1 cellular context compared by ENCODE assay signal in the genomic region with DNA sequence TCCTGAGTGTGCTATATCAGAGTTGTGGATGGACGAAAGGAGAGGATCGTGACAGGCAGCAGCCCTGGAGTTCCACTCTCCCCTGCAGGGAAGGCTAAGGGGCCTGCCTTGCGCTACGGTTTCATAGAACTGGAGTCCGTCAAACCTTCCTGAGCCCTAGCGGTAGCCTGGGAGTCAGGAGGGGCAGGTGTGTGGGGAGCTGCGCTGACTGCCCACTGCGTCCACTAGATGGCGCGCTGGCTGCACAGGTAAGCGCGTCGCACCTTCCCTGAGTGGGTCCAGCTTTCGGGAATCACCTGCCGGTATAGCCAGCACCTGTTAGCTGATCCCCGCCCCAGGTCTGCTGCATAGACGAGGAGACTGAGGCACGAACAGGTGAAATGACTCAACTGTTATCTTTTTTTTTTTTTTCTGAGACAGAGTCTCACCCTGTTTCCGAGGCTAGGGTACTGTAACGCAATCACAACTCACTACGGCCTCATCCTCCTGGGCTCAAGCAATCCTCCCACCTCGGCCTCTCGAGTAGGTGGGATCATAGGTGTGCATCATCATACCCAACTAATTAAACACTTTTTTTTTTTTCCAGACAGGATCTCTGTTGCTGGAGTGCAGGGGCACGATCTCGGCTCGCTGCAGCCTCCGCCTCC.
TF ChIP-seq lines count a peak whose summit lies in the region.

No MANE protein-coding gene starts in this region.

TF ChIP-seq in HepG2, 621 proteins besides CTCF, POLR2A, EP300 and RAD21 (continued from another document and continues in another):
- TF ChIP-seq ZBTB7B (CRISPR knock-in tag; IDR thresholded peaks at IDR 0.05): 0 out of 2 replicates have a peak, but pooled peaks have one; percentile 45
- peak; percentile 52; the same call in 1 of the 2 replicates for TF ChIP-seq DMAP1 (CRISPR knock-in tag; IDR thresholded peaks at IDR 0.05)
- no peak for TF ChIP-seq ZFP1 (CRISPR knock-in tag; IDR thresholded peaks at IDR 0.05)
- TF ChIP-seq, protein P1, sequence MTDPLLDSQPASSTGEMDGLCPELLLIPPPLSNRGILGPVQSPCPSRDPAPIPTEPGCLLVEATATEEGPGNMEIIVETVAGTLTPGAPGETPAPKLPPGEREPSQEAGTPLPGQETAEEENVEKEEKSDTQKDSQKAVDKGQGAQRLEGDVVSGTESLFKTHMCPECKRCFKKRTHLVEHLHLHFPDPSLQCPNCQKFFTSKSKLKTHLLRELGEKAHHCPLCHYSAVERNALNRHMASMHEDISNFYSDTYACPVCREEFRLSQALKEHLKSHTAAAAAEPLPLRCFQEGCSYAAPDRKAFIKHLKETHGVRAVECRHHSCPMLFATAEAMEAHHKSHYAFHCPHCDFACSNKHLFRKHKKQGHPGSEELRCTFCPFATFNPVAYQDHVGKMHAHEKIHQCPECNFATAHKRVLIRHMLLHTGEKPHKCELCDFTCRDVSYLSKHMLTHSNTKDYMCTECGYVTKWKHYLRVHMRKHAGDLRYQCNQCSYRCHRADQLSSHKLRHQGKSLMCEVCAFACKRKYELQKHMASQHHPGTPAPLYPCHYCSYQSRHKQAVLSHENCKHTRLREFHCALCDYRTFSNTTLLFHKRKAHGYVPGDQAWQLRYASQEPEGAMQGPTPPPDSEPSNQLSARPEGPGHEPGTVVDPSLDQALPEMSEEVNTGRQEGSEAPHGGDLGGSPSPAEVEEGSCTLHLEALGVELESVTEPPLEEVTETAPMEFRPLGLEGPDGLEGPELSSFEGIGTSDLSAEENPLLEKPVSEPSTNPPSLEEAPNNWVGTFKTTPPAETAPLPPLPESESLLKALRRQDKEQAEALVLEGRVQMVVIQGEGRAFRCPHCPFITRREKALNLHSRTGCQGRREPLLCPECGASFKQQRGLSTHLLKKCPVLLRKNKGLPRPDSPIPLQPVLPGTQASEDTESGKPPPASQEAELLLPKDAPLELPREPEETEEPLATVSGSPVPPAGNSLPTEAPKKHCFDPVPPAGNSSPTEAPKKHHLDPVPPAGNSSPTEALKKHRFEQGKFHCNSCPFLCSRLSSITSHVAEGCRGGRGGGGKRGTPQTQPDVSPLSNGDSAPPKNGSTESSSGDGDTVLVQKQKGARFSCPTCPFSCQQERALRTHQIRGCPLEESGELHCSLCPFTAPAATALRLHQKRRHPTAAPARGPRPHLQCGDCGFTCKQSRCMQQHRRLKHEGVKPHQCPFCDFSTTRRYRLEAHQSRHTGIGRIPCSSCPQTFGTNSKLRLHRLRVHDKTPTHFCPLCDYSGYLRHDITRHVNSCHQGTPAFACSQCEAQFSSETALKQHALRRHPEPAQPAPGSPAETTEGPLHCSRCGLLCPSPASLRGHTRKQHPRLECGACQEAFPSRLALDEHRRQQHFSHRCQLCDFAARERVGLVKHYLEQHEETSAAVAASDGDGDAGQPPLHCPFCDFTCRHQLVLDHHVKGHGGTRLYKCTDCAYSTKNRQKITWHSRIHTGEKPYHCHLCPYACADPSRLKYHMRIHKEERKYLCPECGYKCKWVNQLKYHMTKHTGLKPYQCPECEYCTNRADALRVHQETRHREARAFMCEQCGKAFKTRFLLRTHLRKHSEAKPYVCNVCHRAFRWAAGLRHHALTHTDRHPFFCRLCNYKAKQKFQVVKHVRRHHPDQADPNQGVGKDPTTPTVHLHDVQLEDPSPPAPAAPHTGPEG (CRISPR knock-in tag; IDR thresholded peaks at IDR 0.05): 0 out of 2 replicates have a peak, but pooled peaks have one; percentile 40
- peak; percentile 31; the same call in 1 of the 2 replicates for TF ChIP-seq RARA (CRISPR knock-in tag; IDR thresholded peaks at IDR 0.05)
- no peak for TF ChIP-seq SMAD9 (CRISPR knock-in tag; IDR thresholded peaks at IDR 0.05)
- TF ChIP-seq MTA1 (CRISPR knock-in tag; IDR thresholded peaks at IDR 0.05; ENCODE audit: borderline replicate concordance): peak; percentile 68; the same call in 1 of the 2 replicates
- peak; percentile 73; the same call in 1 of the 2 replicates for TF ChIP-seq ZNF768 (CRISPR knock-in tag; IDR thresholded peaks at IDR 0.05)
- TF ChIP-seq, protein P2, sequence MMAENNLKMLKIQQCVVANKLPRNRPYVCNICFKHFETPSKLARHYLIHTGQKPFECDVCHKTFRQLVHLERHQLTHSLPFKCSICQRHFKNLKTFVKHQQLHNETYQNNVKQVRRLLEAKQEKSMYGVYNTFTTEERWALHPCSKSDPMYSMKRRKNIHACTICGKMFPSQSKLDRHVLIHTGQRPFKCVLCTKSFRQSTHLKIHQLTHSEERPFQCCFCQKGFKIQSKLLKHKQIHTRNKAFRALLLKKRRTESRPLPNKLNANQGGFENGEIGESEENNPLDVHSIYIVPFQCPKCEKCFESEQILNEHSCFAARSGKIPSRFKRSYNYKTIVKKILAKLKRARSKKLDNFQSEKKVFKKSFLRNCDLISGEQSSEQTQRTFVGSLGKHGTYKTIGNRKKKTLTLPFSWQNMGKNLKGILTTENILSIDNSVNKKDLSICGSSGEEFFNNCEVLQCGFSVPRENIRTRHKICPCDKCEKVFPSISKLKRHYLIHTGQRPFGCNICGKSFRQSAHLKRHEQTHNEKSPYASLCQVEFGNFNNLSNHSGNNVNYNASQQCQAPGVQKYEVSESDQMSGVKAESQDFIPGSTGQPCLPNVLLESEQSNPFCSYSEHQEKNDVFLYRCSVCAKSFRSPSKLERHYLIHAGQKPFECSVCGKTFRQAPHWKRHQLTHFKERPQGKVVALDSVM (CRISPR knock-in tag; IDR thresholded peaks at IDR 0.05): peak; percentile 33; the same call in 1 of the 2 replicates
- TF ChIP-seq ZNF331 (CRISPR knock-in tag; IDR thresholded peaks at IDR 0.05): peak; percentile 75; the same call in 1 of the 2 replicates
- TF ChIP-seq ONECUT2 (CRISPR knock-in tag; IDR thresholded peaks at IDR 0.05): no peak
- no peak for TF ChIP-seq ZNF550 (CRISPR knock-in tag; IDR thresholded peaks at IDR 0.05; ENCODE audit: borderline replicate concordance)
- no peak for TF ChIP-seq IRX3 (CRISPR knock-in tag; IDR thresholded peaks at IDR 0.05; ENCODE audit: borderline replicate concordance, low read depth)
- TF ChIP-seq TAF1 (CRISPR knock-in tag; IDR thresholded peaks at IDR 0.05): no peak
- no peak for TF ChIP-seq ZNF3 (CRISPR knock-in tag; IDR thresholded peaks at IDR 0.05)
- TF ChIP-seq, protein P3, sequence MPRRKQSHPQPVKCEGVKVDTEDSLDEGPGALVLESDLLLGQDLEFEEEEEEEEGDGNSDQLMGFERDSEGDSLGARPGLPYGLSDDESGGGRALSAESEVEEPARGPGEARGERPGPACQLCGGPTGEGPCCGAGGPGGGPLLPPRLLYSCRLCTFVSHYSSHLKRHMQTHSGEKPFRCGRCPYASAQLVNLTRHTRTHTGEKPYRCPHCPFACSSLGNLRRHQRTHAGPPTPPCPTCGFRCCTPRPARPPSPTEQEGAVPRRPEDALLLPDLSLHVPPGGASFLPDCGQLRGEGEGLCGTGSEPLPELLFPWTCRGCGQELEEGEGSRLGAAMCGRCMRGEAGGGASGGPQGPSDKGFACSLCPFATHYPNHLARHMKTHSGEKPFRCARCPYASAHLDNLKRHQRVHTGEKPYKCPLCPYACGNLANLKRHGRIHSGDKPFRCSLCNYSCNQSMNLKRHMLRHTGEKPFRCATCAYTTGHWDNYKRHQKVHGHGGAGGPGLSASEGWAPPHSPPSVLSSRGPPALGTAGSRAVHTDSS (CRISPR knock-in tag; conservative IDR thresholded peaks at IDR 0.05): no peak
- TF ChIP-seq DPF2 (CRISPR knock-in tag; IDR thresholded peaks at IDR 0.05; ENCODE audit: borderline replicate concordance, low read depth): no peak
- no peak for TF ChIP-seq U2AF2 (IDR thresholded peaks at IDR 0.05; ENCODE audit: low read depth, low read length)
- TF ChIP-seq ARNT2 (CRISPR knock-in tag; IDR thresholded peaks at IDR 0.05; ENCODE audit: low read depth): peak; percentile 61; the same call in 1 of the 2 replicates
- TF ChIP-seq ZNF713 (CRISPR knock-in tag; IDR thresholded peaks at IDR 0.05): no peak
- TF ChIP-seq, protein P4, sequence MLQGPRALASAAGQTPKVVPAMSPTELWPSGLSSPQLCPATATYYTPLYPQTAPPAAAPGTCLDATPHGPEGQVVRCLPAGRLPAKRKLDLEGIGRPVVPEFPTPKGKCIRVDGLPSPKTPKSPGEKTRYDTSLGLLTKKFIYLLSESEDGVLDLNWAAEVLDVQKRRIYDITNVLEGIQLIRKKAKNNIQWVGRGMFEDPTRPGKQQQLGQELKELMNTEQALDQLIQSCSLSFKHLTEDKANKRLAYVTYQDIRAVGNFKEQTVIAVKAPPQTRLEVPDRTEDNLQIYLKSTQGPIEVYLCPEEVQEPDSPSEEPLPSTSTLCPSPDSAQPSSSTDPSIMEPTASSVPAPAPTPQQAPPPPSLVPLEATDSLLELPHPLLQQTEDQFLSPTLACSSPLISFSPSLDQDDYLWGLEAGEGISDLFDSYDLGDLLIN (CRISPR knock-in tag; IDR thresholded peaks at IDR 0.05; ENCODE audit: borderline replicate concordance): no peak
- TF ChIP-seq BHLHE40 (IDR thresholded peaks at IDR 0.05; ENCODE audit: low read length): peak; percentile 46; the same call in 1 of the 2 replicates
- no peak for TF ChIP-seq ZNF552 (CRISPR knock-in tag; IDR thresholded peaks at IDR 0.05; ENCODE audit: borderline replicate concordance)
- TF ChIP-seq CHD2 (IDR thresholded peaks at IDR 0.05; ENCODE audit: low read depth, low read length): no peak
- TF ChIP-seq RBM22 (optimal IDR thresholded peaks at IDR 0.05; ENCODE audit: low read length): no peak
- TF ChIP-seq, protein P5, sequence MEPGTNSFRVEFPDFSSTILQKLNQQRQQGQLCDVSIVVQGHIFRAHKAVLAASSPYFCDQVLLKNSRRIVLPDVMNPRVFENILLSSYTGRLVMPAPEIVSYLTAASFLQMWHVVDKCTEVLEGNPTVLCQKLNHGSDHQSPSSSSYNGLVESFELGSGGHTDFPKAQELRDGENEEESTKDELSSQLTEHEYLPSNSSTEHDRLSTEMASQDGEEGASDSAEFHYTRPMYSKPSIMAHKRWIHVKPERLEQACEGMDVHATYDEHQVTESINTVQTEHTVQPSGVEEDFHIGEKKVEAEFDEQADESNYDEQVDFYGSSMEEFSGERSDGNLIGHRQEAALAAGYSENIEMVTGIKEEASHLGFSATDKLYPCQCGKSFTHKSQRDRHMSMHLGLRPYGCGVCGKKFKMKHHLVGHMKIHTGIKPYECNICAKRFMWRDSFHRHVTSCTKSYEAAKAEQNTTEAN (CRISPR knock-in tag; conservative IDR thresholded peaks at IDR 0.05): 0 out of 2 replicates have a peak, but pooled peaks have one; percentile 33
- 0 out of 2 replicates have a peak, but pooled peaks have one; percentile 35 for TF ChIP-seq PPARG (CRISPR knock-in tag; conservative IDR thresholded peaks at IDR 0.05)
- TF ChIP-seq RAD51 (IDR thresholded peaks at IDR 0.05; ENCODE audit: borderline replicate concordance): no peak
- TF ChIP-seq, protein P6, sequence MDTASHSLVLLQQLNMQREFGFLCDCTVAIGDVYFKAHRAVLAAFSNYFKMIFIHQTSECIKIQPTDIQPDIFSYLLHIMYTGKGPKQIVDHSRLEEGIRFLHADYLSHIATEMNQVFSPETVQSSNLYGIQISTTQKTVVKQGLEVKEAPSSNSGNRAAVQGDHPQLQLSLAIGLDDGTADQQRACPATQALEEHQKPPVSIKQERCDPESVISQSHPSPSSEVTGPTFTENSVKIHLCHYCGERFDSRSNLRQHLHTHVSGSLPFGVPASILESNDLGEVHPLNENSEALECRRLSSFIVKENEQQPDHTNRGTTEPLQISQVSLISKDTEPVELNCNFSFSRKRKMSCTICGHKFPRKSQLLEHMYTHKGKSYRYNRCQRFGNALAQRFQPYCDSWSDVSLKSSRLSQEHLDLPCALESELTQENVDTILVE (CRISPR knock-in tag; IDR thresholded peaks at IDR 0.05): no peak
- TF ChIP-seq, protein P7, sequence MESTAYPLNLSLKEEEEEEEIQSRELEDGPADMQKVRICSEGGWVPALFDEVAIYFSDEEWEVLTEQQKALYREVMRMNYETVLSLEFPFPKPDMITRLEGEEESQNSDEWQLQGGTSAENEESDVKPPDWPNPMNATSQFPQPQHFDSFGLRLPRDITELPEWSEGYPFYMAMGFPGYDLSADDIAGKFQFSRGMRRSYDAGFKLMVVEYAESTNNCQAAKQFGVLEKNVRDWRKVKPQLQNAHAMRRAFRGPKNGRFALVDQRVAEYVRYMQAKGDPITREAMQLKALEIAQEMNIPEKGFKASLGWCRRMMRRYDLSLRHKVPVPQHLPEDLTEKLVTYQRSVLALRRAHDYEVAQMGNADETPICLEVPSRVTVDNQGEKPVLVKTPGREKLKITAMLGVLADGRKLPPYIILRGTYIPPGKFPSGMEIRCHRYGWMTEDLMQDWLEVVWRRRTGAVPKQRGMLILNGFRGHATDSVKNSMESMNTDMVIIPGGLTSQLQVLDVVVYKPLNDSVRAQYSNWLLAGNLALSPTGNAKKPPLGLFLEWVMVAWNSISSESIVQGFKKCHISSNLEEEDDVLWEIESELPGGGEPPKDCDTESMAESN (CRISPR knock-in tag; conservative IDR thresholded peaks at IDR 0.05): 0 out of 2 replicates have a peak, but pooled peaks have one; percentile 52
- no peak for TF ChIP-seq DR1 (CRISPR knock-in tag; IDR thresholded peaks at IDR 0.05)
- no peak for TF ChIP-seq ZNF773 (CRISPR knock-in tag; IDR thresholded peaks at IDR 0.05; ENCODE audit: borderline replicate concordance)
- TF ChIP-seq, protein P8, sequence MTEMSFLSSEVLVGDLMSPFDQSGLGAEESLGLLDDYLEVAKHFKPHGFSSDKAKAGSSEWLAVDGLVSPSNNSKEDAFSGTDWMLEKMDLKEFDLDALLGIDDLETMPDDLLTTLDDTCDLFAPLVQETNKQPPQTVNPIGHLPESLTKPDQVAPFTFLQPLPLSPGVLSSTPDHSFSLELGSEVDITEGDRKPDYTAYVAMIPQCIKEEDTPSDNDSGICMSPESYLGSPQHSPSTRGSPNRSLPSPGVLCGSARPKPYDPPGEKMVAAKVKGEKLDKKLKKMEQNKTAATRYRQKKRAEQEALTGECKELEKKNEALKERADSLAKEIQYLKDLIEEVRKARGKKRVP (CRISPR knock-in tag; IDR thresholded peaks at IDR 0.05): peak in 1 of 2 experiments; percentile 11; a peak in 1 of 4 replicates
- TF ChIP-seq, protein P9, sequence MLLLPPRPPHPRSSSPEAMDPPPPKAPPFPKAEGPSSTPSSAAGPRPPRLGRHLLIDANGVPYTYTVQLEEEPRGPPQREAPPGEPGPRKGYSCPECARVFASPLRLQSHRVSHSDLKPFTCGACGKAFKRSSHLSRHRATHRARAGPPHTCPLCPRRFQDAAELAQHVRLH (CRISPR knock-in tag; IDR thresholded peaks at IDR 0.05; ENCODE audit: borderline replicate concordance, low read depth): peak; percentile 67; the same call in 1 of the 2 replicates
- TF ChIP-seq SMC3 (IDR thresholded peaks at IDR 0.05; ENCODE audit: low read length): peak; percentile 43; the same call in 1 of the 2 replicates
- TF ChIP-seq, protein P10, sequence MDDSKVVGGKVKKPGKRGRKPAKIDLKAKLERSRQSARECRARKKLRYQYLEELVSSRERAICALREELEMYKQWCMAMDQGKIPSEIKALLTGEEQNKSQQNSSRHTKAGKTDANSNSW (CRISPR knock-in tag; IDR thresholded peaks at IDR 0.05; ENCODE audit: borderline replicate concordance): no peak
- TF ChIP-seq FOSL1 (CRISPR knock-in tag; IDR thresholded peaks at IDR 0.05; ENCODE audit: borderline replicate concordance): no peak
- TF ChIP-seq, protein P11, sequence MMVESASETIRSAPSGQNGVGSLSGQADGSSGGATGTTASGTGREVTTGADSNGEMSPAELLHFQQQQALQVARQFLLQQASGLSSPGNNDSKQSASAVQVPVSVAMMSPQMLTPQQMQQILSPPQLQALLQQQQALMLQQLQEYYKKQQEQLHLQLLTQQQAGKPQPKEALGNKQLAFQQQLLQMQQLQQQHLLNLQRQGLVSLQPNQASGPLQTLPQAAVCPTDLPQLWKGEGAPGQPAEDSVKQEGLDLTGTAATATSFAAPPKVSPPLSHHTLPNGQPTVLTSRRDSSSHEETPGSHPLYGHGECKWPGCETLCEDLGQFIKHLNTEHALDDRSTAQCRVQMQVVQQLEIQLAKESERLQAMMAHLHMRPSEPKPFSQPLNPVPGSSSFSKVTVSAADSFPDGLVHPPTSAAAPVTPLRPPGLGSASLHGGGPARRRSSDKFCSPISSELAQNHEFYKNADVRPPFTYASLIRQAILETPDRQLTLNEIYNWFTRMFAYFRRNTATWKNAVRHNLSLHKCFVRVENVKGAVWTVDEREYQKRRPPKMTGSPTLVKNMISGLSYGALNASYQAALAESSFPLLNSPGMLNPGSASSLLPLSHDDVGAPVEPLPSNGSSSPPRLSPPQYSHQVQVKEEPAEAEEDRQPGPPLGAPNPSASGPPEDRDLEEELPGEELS (CRISPR knock-in tag; IDR thresholded peaks at IDR 0.05): peak; percentile 27; the same call in 1 of the 2 replicates
